Comparison of ENCODE assay signal across 16 cellular contexts in the genomic region with DNA sequence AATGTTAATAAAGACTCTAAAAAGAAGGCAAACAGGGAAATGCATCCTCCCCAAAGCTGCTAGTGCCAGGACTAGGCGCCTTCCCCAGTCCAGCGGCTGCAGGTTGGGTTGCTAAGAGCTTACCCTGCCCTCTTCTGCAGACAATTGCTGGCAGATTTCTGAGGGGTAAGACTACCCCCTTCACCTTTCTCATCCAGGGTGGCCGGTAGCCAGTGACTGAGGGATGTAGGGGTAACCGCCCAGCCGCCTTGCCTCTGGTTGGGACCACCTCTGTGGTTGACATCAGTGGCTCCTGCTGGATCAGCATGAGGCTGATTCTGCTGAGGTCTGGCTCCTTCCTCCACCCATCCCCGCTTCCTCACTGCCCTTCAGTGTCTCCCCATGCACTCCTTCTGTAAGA.
DNase-seq lines count a peak whose midpoint lies in the region; ATAC-seq, FAIRE-seq and TF ChIP-seq lines count a peak whose summit lies in the region.
"Had no signal": no experiment of that assay in that cellular context is flagged by ENCODE, and none has a peak within 500 bp of the region (broad histone marks: within the 10 kb centered on the region; RNA-seq: fewer than 3 reads in every experiment).

No MANE protein-coding gene starts in this region.

- TF ChIP-seq EP300 in esophagus muscularis mucosa (IDR thresholded peaks at IDR 0.05): no peak

- CTCF ChIA-PET in activated CD8-positive, alpha-beta T cell treated with anti-CD3 and anti-CD28 coated beads, Interleukin-2, amount 10 ng/mL, durations not matched to agents 7 days and 5 days (lab: Charles Lee): interaction anchor here (0.6 to 9.1 kb wide), 33 partner anchors 8 to 823 kb away, joined by 3 to 265 read pairs (median 4); no protein-coding TSS in a partner anchor
- CTCF ChIA-PET in activated CD8-positive, alpha-beta T cell treated with anti-CD3 and anti-CD28 coated beads for 36 hours (lab: Charles Lee): interaction anchor here (0.6 to 9.6 kb wide), 37 partner anchors 8 to 327 kb away, joined by 3 to 275 read pairs (median 5); a partner anchor contains a TSS
- CTCF ChIA-PET in A673 (lab: Charles Lee): interaction anchor here (0.5 to 4.9 kb wide), 12 partner anchors 11 to 510 kb away, joined by 3 to 138 read pairs (median 8); no protein-coding TSS in a partner anchor

- H3K9me3 ChIP-seq in esophagus muscularis mucosa: no peaks in the 10 kb centered on the region
- no peaks in the 10 kb centered on the region for H3K9me3 ChIP-seq in pancreas
- H3K9me3 ChIP-seq in A673 (ENCODE audit: low read depth, low read length, poor library complexity, severe bottlenecking): no peaks in the 10 kb centered on the region
- H3K9me3 ChIP-seq: BLaER1 had no signal

- no peaks in the 10 kb centered on the region for H3K4me1 Mint-ChIP-seq in activated CD8-positive, alpha-beta T cell treated with anti-CD3 and anti-CD28 coated beads, Interleukin-2, amount 10 ng/mL, durations not matched to agents 7 days and 5 days (ENCODE audit: low read depth)
- H3K4me1 Mint-ChIP-seq in activated CD8-positive, alpha-beta T cell treated with anti-CD3 and anti-CD28 coated beads for 36 hours (ENCODE audit: low read depth): no peaks in the 10 kb centered on the region
- H3K4me1 Mint-ChIP-seq: CD4-positive, alpha-beta memory T cell; IgD-negative memory B cell had no signal

- H3K27ac ChIP-seq in esophagus muscularis mucosa (replicated peaks in 1 of 4): no peak overlapping the region
- no peak overlapping the region for H3K27ac ChIP-seq in pancreas
- H3K27ac ChIP-seq in A673 (ENCODE audit: low read depth, low read length, poor library complexity, severe bottlenecking): no peak overlapping the region
- H3K27ac ChIP-seq: BLaER1, GM23248 had no signal

- no peak for FAIRE-seq in pancreas (lab: Jason Lieb, UNC)
- FAIRE-seq: GM12878, HTR-8/SVneo had no signal

- no TSS peak for BruUV-seq in A673 (replicated peaks; lab: Mats Ljungman, UMichigan)

- no peak overlapping the region for H3K27ac Mint-ChIP-seq in activated CD8-positive, alpha-beta T cell treated with anti-CD3 and anti-CD28 coated beads, Interleukin-2, amount 10 ng/mL, durations not matched to agents 7 days and 5 days
- H3K27ac Mint-ChIP-seq in activated CD8-positive, alpha-beta T cell treated with anti-CD3 and anti-CD28 coated beads for 36 hours: no peak overlapping the region
- H3K27ac Mint-ChIP-seq: CD4-positive, alpha-beta memory T cell; IgD-negative memory B cell had no signal

- TF ChIP-seq CTCF in activated CD8-positive, alpha-beta T cell treated with anti-CD3 and anti-CD28 coated beads for 36 hours (IDR thresholded peaks at IDR 0.05): no peak
- TF ChIP-seq CTCF in esophagus muscularis mucosa (IDR thresholded peaks at IDR 0.05) (no peak), pancreas (IDR thresholded peaks at IDR 0.05) (no peak), A673 (conservative IDR thresholded peaks at IDR 0.05; ENCODE audit: low read depth, low read length) (no peak)

- no peaks in the 10 kb centered on the region for H3K9me3 Mint-ChIP-seq in activated CD8-positive, alpha-beta T cell treated with anti-CD3 and anti-CD28 coated beads, Interleukin-2, amount 10 ng/mL, durations not matched to agents 7 days and 5 days (ENCODE audit: insufficient read depth)
- H3K9me3 Mint-ChIP-seq in activated CD8-positive, alpha-beta T cell treated with anti-CD3 and anti-CD28 coated beads for 36 hours: no peaks in the 10 kb centered on the region

- POLR2A ChIA-PET in activated CD8-positive, alpha-beta T cell treated with anti-CD3 and anti-CD28 coated beads, Interleukin-2, amount 10 ng/mL, durations not matched to agents 7 days and 5 days (lab: Charles Lee): no interaction called here
- POLR2A ChIA-PET in activated CD8-positive, alpha-beta T cell treated with anti-CD3 and anti-CD28 coated beads for 36 hours (lab: Charles Lee): no interaction called here
- POLR2A ChIA-PET in A673 (lab: Charles Lee; ENCODE audit: low non-redundant PET): no interaction called here

- H3K4me3 Mint-ChIP-seq in activated CD8-positive, alpha-beta T cell treated with anti-CD3 and anti-CD28 coated beads, Interleukin-2, amount 10 ng/mL, durations not matched to agents 7 days and 5 days: no peak overlapping the region
- H3K4me3 Mint-ChIP-seq in activated CD8-positive, alpha-beta T cell treated with anti-CD3 and anti-CD28 coated beads for 36 hours: no peak overlapping the region
- H3K4me3 Mint-ChIP-seq: CD4-positive, alpha-beta memory T cell; IgD-negative memory B cell had no signal

- H3K27me3 ChIP-seq in esophagus muscularis mucosa: peaks cover 0 to 4% (median 0%) of the 10 kb centered on the region in 4 donors
- no peaks in the 10 kb centered on the region for H3K27me3 ChIP-seq in pancreas
- H3K27me3 ChIP-seq in A673 (replicated peaks; ENCODE audit: insufficient read depth, low read depth, low read length, poor library complexity): peaks cover 6% of the 10 kb centered on the region
- H3K27me3 ChIP-seq: BLaER1 had no signal

- no peak for ATAC-seq in activated CD8-positive, alpha-beta T cell treated with anti-CD3 and anti-CD28 coated beads, Interleukin-2, amount 10 ng/mL, durations not matched to agents 7 days and 5 days
- ATAC-seq in activated CD8-positive, alpha-beta T cell treated with anti-CD3 and anti-CD28 coated beads for 36 hours: no peak
- peak; percentile 19 to 34 (median 27) for ATAC-seq in pancreas

- no peaks in the 10 kb centered on the region for H3K36me3 Mint-ChIP-seq in activated CD8-positive, alpha-beta T cell treated with anti-CD3 and anti-CD28 coated beads, Interleukin-2, amount 10 ng/mL, durations not matched to agents 7 days and 5 days (ENCODE audit: low read depth)
- no peaks in the 10 kb centered on the region for H3K36me3 Mint-ChIP-seq in activated CD8-positive, alpha-beta T cell treated with anti-CD3 and anti-CD28 coated beads for 36 hours (ENCODE audit: low read depth)
- H3K36me3 Mint-ChIP-seq: CD4-positive, alpha-beta memory T cell; IgD-negative memory B cell had no signal

- H3K4me3 ChIP-seq in esophagus muscularis mucosa: no peak overlapping the region
- no peak overlapping the region for H3K4me3 ChIP-seq in pancreas
- no peak overlapping the region for H3K4me3 ChIP-seq in A673 (ENCODE audit: low read depth, low read length, poor library complexity, severe bottlenecking)
- H3K4me3 ChIP-seq: BLaER1, GM12878, GM23248 had no signal

- H3K4me1 ChIP-seq in esophagus muscularis mucosa (peaks cover 0 to 14% (median 12%) of the 10 kb centered on the region in 4 donors), pancreas (peaks cover 0 to 5% (median 0%) of the 10 kb centered on the region in 3 donors), A673 (ENCODE audit: insufficient read depth, low read length, poor library complexity, severe bottlenecking) (no peaks in the 10 kb centered on the region)
- H3K4me1 ChIP-seq: BLaER1 had no signal

- peak; percentile 10 for DNase-seq in activated CD8-positive, alpha-beta T cell treated with anti-CD3 and anti-CD28 coated beads, Interleukin-2, amount 10 ng/mL, durations not matched to agents 7 days and 5 days
- DNase-seq in activated CD8-positive, alpha-beta T cell treated with anti-CD3 and anti-CD28 coated beads for 36 hours: no peak
- DNase-seq in AG20443 (ENCODE audit: low spot score) (peak; percentile 5), esophagus muscularis mucosa (ENCODE audit: extremely low spot score) (peak; percentile 68), pancreas (no peak), NCI-H748 (lab: John Stamatoyannopoulos, UW; ENCODE audit: unreplicated experiment) (no peak), A673 (ENCODE audit: low spot score) (no peak), hypothalamus (lab: John Stamatoyannopoulos, UW) (no peak)
- DNase-seq: 8988T, NCI-H1436 treated with DMSO at 0.1 percent for 48 hours had no signal

- WGBS in esophagus muscularis mucosa: 84% methylated on average over 6 of the region's 6 CpGs
- WGBS in pancreas, 2 donors: 74 to 87% methylated on average over 6 of the region's 6 CpGs

- no peak for TF ChIP-seq POLR2A in esophagus muscularis mucosa (IDR thresholded peaks at IDR 0.05; ENCODE audit: low read depth)

- intact Hi-C loops in activated CD8-positive, alpha-beta T cell treated with anti-CD3 and anti-CD28 coated beads for 36 hours (cut with micrococcal nuclease): loop anchor here (5.0 kb wide), 1 partner anchor 321 kb away; no protein-coding TSS in a partner anchor
- intact Hi-C loops in esophagus muscularis mucosa (cut with DNase I) (loop anchor here (2.0 kb wide), 1 partner anchor 323 kb away; no protein-coding TSS in a partner anchor), pancreas (cut with DNase I) (loop anchor here in 2 of 3 donors (10.0 kb wide), 1 partner anchor 319 kb away; no protein-coding TSS in a partner anchor), A673 (cut with micrococcal nuclease; ENCODE audit: unreplicated experiment) (no loop called here)

- H3K36me3 ChIP-seq in esophagus muscularis mucosa (no peaks in the 10 kb centered on the region), pancreas (no peaks in the 10 kb centered on the region), A673 (ENCODE audit: insufficient read depth, low read length, poor library complexity, severe bottlenecking) (no peaks in the 10 kb centered on the region)
- H3K36me3 ChIP-seq: BLaER1 had no signal

- H3K27me3 Mint-ChIP-seq in activated CD8-positive, alpha-beta T cell treated with anti-CD3 and anti-CD28 coated beads, Interleukin-2, amount 10 ng/mL, durations not matched to agents 7 days and 5 days (ENCODE audit: low read depth): peaks cover 12% of the 10 kb centered on the region
- H3K27me3 Mint-ChIP-seq in activated CD8-positive, alpha-beta T cell treated with anti-CD3 and anti-CD28 coated beads for 36 hours: peaks cover 9% of the 10 kb centered on the region

Comparison
In these comparisons a context has a peak if more than half of its experiments do, and no peak if none do; other contexts are left out.
1. DNase-seq: peak in activated CD8-positive, alpha-beta T cell treated with anti-CD3 and anti-CD28 coated beads, Interleukin-2, amount 10 ng/mL, durations not matched to agents 7 days and 5 days (single experiment), AG20443 (single experiment) and esophagus muscularis mucosa (single experiment); none in activated CD8-positive, alpha-beta T cell treated with anti-CD3 and anti-CD28 coated beads for 36 hours (single experiment), pancreas (0 of 6), NCI-H748 (single experiment), A673 (single experiment) and hypothalamus (0 of 51).
2. ATAC-seq: peak in pancreas (4 of 4); none in activated CD8-positive, alpha-beta T cell treated with anti-CD3 and anti-CD28 coated beads, Interleukin-2, amount 10 ng/mL, durations not matched to agents 7 days and 5 days (single experiment) and activated CD8-positive, alpha-beta T cell treated with anti-CD3 and anti-CD28 coated beads for 36 hours (single experiment).